ENCODE assay signal across 19 cellular contexts in the genomic region with DNA sequence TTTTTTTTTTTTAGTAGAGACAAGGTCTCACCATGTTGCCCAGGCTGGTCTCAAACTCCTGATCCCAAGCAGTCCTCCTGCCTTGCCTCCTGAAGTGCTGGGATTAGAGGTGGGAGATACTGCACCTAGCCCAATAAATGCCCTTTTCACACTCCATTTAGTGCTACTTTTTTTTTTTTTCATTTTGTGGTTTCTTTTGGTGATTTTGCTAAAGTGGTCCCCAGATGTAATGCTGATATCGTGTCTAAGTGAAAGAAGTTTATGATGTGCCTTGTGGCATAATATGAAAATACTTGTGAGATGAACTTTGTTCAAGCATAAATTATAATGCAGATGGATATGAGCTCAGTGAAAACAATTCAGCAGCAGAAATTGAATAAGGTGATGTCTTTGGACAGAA.
A peak's percentile ranks its signal among the peaks of the same experiment; 100 is the strongest.
DNase-seq lines count a peak whose midpoint lies in the region; ATAC-seq and TF ChIP-seq lines count a peak whose summit lies in the region.
"Had no signal": no experiment of that assay in that cellular context is flagged by ENCODE, and none has a peak within 500 bp of the region (broad histone marks: within the 10 kb centered on the region; RNA-seq: fewer than 3 reads in every experiment).

No MANE protein-coding gene starts in this region.

- H3F3A ChIP-seq in OCI-LY1 (ENCODE audit: insufficient read depth, low read length) = no peaks in the 10 kb centered on the region

- no peak overlapping the region for H2AFZ ChIP-seq in OCI-LY1 (ENCODE audit: low read length)

- H3K27ac Mint-ChIP-seq in stimulated activated naive CD8-positive, alpha-beta T cell treated with anti-CD3 and anti-CD28 coated beads, Interleukin-15, Interleukin-2, amounts not matched to agents 100 ng/mL and 50 ng/mL, for 24 hours = peak overlapping the region; percentile 1
- H3K27ac Mint-ChIP-seq in stimulated activated naive CD8-positive, alpha-beta T cell treated with anti-CD3 and anti-CD28 coated beads, Interleukin-15, amount 100 ng/mL, for 72 hours = no peak overlapping the region
- peak overlapping the region in 3 of 6 donors; percentile 32 to 84 (median 71) for H3K27ac Mint-ChIP-seq in naive B cell
- no peak overlapping the region for H3K27ac Mint-ChIP-seq in osteocyte (ENCODE audit: unreplicated experiment)

- no peak overlapping the region for H3K4me2 ChIP-seq in OCI-LY1 (ENCODE audit: low read length)
- H3K4me2 ChIP-seq: A549 had no signal

- no peak for DNase-seq in stimulated activated naive CD8-positive, alpha-beta T cell treated with anti-CD3 and anti-CD28 coated beads, Interleukin-15, amount 100 ng/mL, for 72 hours
- no peak for DNase-seq in naive B cell
- DNase-seq in stimulated activated CD4-positive, alpha-beta T cell treated with anti-CD3 and anti-CD28 coated beads, Interleukin-4, amount 100 ng/mL, for 24 hours = no peak
- no peak for DNase-seq in left lobe of liver (ENCODE audit: low spot score)
- no peak for DNase-seq in osteocyte (ENCODE audit: extremely low spot score, unreplicated experiment)
- DNase-seq: C1 segment of cervical spinal cord, DMS 273 treated with DMSO at 0.1 percent for 48 hours, GDM1, GOT3, NCI-H1092 treated with DMSO at 0.1 percent for 48 hours, NCI-H2081, NCI-H2171 treated with DMSO at 0.1 percent for 48 hours, NCI-H446 treated with DMSO at 0.1 percent for 48 hours, Peyer's patch had no signal

- H3K27me3 ChIP-seq in OCI-LY1 (ENCODE audit: insufficient read depth, low read length) = no peaks in the 10 kb centered on the region
- H3K27me3 ChIP-seq: Peyer's patch had no signal

- no peaks in the 10 kb centered on the region for H3K36me3 ChIP-seq in OCI-LY1 (ENCODE audit: insufficient read depth, low read length)
- H3K36me3 ChIP-seq: Peyer's patch had no signal

- peaks cover 24% of the 10 kb centered on the region for H3K36me3 Mint-ChIP-seq in stimulated activated naive CD8-positive, alpha-beta T cell treated with anti-CD3 and anti-CD28 coated beads, Interleukin-15, Interleukin-2, amounts not matched to agents 100 ng/mL and 50 ng/mL, for 24 hours (ENCODE audit: low read depth)
- no peaks in the 10 kb centered on the region for H3K36me3 Mint-ChIP-seq in naive B cell
- no peaks in the 10 kb centered on the region for H3K36me3 Mint-ChIP-seq in osteocyte (ENCODE audit: unreplicated experiment)

- TF ChIP-seq CTCF in OCI-LY1 (IDR thresholded peaks at IDR 0.05; ENCODE audit: low read length) (no peak), osteocyte (IDR thresholded peaks at IDR 0.05) (no peak)

- no peaks in the 10 kb centered on the region for H3K79me2 ChIP-seq in OCI-LY1 (ENCODE audit: insufficient read depth, low read length)

- no peak overlapping the region for H3K9ac ChIP-seq in OCI-LY1 (ENCODE audit: low read length)

- H3K27me3 Mint-ChIP-seq in stimulated activated naive CD8-positive, alpha-beta T cell treated with anti-CD3 and anti-CD28 coated beads, Interleukin-15, Interleukin-2, amounts not matched to agents 100 ng/mL and 50 ng/mL, for 24 hours = no peaks in the 10 kb centered on the region
- H3K27me3 Mint-ChIP-seq in stimulated activated naive CD8-positive, alpha-beta T cell treated with anti-CD3 and anti-CD28 coated beads, Interleukin-15, amount 100 ng/mL, for 72 hours = no peaks in the 10 kb centered on the region
- H3K27me3 Mint-ChIP-seq in naive B cell (no peaks in the 10 kb centered on the region), osteocyte (ENCODE audit: unreplicated experiment) (no peaks in the 10 kb centered on the region)

- H3K9me3 Mint-ChIP-seq in stimulated activated naive CD8-positive, alpha-beta T cell treated with anti-CD3 and anti-CD28 coated beads, Interleukin-15, Interleukin-2, amounts not matched to agents 100 ng/mL and 50 ng/mL, for 24 hours = peaks cover 6% of the 10 kb centered on the region
- peaks cover 17 to 28% of the 10 kb centered on the region in 2 donors for H3K9me3 Mint-ChIP-seq in stimulated activated naive CD8-positive, alpha-beta T cell treated with anti-CD3 and anti-CD28 coated beads, Interleukin-15, amount 100 ng/mL, for 72 hours
- H3K9me3 Mint-ChIP-seq in naive B cell = peaks cover 0 to 4% (median 0%) of the 10 kb centered on the region in 7 donors
- no peaks in the 10 kb centered on the region for H3K9me3 Mint-ChIP-seq in osteocyte (ENCODE audit: unreplicated experiment)

- no peaks in the 10 kb centered on the region for H3K9me3 ChIP-seq in OCI-LY1 (ENCODE audit: low read length)
- H3K9me3 ChIP-seq: A549, Peyer's patch had no signal

- H3K27ac ChIP-seq in OCI-LY1 (ENCODE audit: low read depth, low read length, poor library complexity, severe bottlenecking) = peak overlapping the region; percentile 60
- H3K27ac ChIP-seq: A549, Peyer's patch had no signal

- H3K4me1 Mint-ChIP-seq in stimulated activated naive CD8-positive, alpha-beta T cell treated with anti-CD3 and anti-CD28 coated beads, Interleukin-15, Interleukin-2, amounts not matched to agents 100 ng/mL and 50 ng/mL, for 24 hours (ENCODE audit: low read depth) = peaks cover 75% of the 10 kb centered on the region
- peaks cover 84% of the 10 kb centered on the region for H3K4me1 Mint-ChIP-seq in stimulated activated naive CD8-positive, alpha-beta T cell treated with anti-CD3 and anti-CD28 coated beads, Interleukin-15, amount 100 ng/mL, for 72 hours
- H3K4me1 Mint-ChIP-seq in naive B cell = peaks cover 36 to 59% (median 45%) of the 10 kb centered on the region in 3 donors
- H3K4me1 Mint-ChIP-seq in osteocyte (ENCODE audit: unreplicated experiment) = peaks cover 20% of the 10 kb centered on the region

- H3K4me3 ChIP-seq in OCI-LY1 (ENCODE audit: low read depth, low read length, poor library complexity, severe bottlenecking) = no peak overlapping the region
- H3K4me3 ChIP-seq: A549, Peyer's patch had no signal

- H3K9me2 ChIP-seq in OCI-LY1 (ENCODE audit: low read depth, low read length) = no peaks in the 10 kb centered on the region

- no peak for ATAC-seq in stimulated activated naive CD8-positive, alpha-beta T cell treated with anti-CD3 and anti-CD28 coated beads, Interleukin-15, amount 100 ng/mL, for 72 hours
- no peak for ATAC-seq in naive B cell (ENCODE audit: low read depth in 2 of 2)
- ATAC-seq in left lobe of liver = no peak
- ATAC-seq: A549, HCT116, Right ventricle myocardium inferior had no signal

- H3K4me3 Mint-ChIP-seq in stimulated activated naive CD8-positive, alpha-beta T cell treated with anti-CD3 and anti-CD28 coated beads, Interleukin-15, Interleukin-2, amounts not matched to agents 100 ng/mL and 50 ng/mL, for 24 hours = no peak overlapping the region
- no peak overlapping the region for H3K4me3 Mint-ChIP-seq in stimulated activated naive CD8-positive, alpha-beta T cell treated with anti-CD3 and anti-CD28 coated beads, Interleukin-15, amount 100 ng/mL, for 72 hours
- H3K4me3 Mint-ChIP-seq in naive B cell = peak overlapping the region in 7 of 8 donors; percentile 3 to 48 (median 30)
- no peak overlapping the region for H3K4me3 Mint-ChIP-seq in osteocyte (ENCODE audit: unreplicated experiment)

- H4K20me1 ChIP-seq in OCI-LY1 (ENCODE audit: insufficient read depth, low read length) = no peaks in the 10 kb centered on the region

- peaks cover 38% of the 10 kb centered on the region for H3K4me1 ChIP-seq in OCI-LY1 (ENCODE audit: insufficient read depth, low read length, severe bottlenecking)

Comparison
In these comparisons a context has a peak if more than half of its experiments do, and no peak if none do; other contexts are left out.
1. H3K4me3 Mint-ChIP-seq: peak in naive B cell (7 of 8); none in stimulated activated naive CD8-positive, alpha-beta T cell treated with anti-CD3 and anti-CD28 coated beads, Interleukin-15, Interleukin-2, amounts not matched to agents 100 ng/mL and 50 ng/mL, for 24 hours (single experiment), stimulated activated naive CD8-positive, alpha-beta T cell treated with anti-CD3 and anti-CD28 coated beads, Interleukin-15, amount 100 ng/mL, for 72 hours (0 of 2) and osteocyte (single experiment).